Comparison of ENCODE assay signal across 20 cellular contexts in the genomic region with DNA sequence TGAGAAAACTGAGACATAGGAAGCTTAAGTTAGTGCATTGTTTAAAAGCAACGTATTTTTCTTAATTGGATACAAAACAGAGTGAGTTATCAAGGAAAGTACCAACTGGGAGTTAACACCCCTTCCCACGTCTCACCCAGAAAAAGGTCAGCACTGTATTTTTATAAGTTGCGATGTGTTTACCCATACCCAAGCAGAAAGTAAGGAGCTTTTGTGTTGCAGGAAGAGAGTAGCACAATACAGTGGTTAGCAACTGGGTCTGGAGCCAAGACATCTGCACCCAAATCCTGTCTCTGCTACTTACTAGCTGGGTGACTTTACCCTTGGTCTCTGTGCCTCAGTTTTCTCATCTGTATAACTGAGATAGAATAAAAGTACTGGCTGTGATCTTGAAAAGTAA. TPM values are rescaled to one million over a fixed set of nuclear protein-coding genes. Genes with fewer than 3 reads are reported as not detected.
A peak's percentile ranks its signal among the peaks of the same experiment; 100 is the strongest.
DNase-seq lines count a peak whose midpoint lies in the region; ATAC-seq and TF ChIP-seq lines count a peak whose summit lies in the region.
"Had no signal": no experiment of that assay in that cellular context is flagged by ENCODE, and none has a peak within 500 bp of the region (broad histone marks: within the 10 kb centered on the region; RNA-seq: fewer than 3 reads in every experiment).

No MANE protein-coding gene starts in this region.

- peaks cover 30% of the 10 kb centered on the region for H3K4me1 ChIP-seq in ACC112 (ENCODE audit: control insufficient read depth, insufficient read depth, low read length, unreplicated experiment)
- H3K4me1 ChIP-seq in PC-3 (ENCODE audit: insufficient read depth, low read length) = peaks cover 20% of the 10 kb centered on the region

- H3K79me2 ChIP-seq in ACC112 (ENCODE audit: control insufficient read depth, insufficient read depth, low read length, unreplicated experiment) = no peaks in the 10 kb centered on the region
- H3K79me2 ChIP-seq in PC-3 (ENCODE audit: low read length) = no peaks in the 10 kb centered on the region

- DNase-seq in PC-3 (no peak), cardiac fibroblast (ENCODE audit: low read depth in 2 of 2) (peak; percentile 49 to 56), fibroblast of the aortic adventitia (ENCODE audit: low read depth) (peak; percentile 11), activated T-cell treated with anti-CD3 and anti-CD28 coated beads for 4 hours (no peak), T-helper 9 cell (no peak)
- no peak for DNase-seq in activated T-helper 2 cell treated with anti-CD3 and anti-CD28 coated beads, Interferon-gamma antibody, Interleukin-2, Interleukin-4, amounts not matched to agents 10 μg/mL and 5 μg/mL and 100 μg/mL, durations not matched to agents 14 hours and 24 hours and 36 hours (ENCODE audit: low spot score)
- DNase-seq: AML-193; COR-L47; MV-4-11; NCI-H1436; NCI-H2029; NCI-H2171; NCI-H446; NK-92 treated with Interleukin-12 subunit alpha and Interleukin-12 subunit beta, amount 100 ng/mL, for 24 hours had no signal

- no peaks in the 10 kb centered on the region for H3F3A ChIP-seq in PC-3 (ENCODE audit: low read length, unreplicated experiment)

- no peaks in the 10 kb centered on the region for H3K9me2 ChIP-seq in PC-3 (replicated peaks; ENCODE audit: low read length)

- H3K27me3 ChIP-seq in ACC112 (ENCODE audit: insufficient read depth, low read length) (no peaks in the 10 kb centered on the region), PC-3 (ENCODE audit: low read length) (no peaks in the 10 kb centered on the region)
- H3K27me3 ChIP-seq: SJSA1 had no signal

- H3K36me3 Mint-ChIP-seq in activated T-helper 2 cell treated with anti-CD3 and anti-CD28 coated beads, Interferon-gamma antibody, Interleukin-2, Interleukin-4, amounts not matched to agents 10 μg/mL and 5 μg/mL and 100 μg/mL, durations not matched to agents 14 hours and 24 hours and 36 hours (ENCODE audit: low read depth) = no peaks in the 10 kb centered on the region
- H3K36me3 Mint-ChIP-seq: CD14-positive monocyte had no signal

- H3K4me1 Mint-ChIP-seq in activated T-helper 2 cell treated with anti-CD3 and anti-CD28 coated beads, Interferon-gamma antibody, Interleukin-2, Interleukin-4, amounts not matched to agents 10 μg/mL and 5 μg/mL and 100 μg/mL, durations not matched to agents 14 hours and 24 hours and 36 hours (ENCODE audit: low read depth) = peaks cover 4% of the 10 kb centered on the region

- H2AFZ ChIP-seq in ACC112 (ENCODE audit: low read length, unreplicated experiment) (peak overlapping the region; percentile 31), PC-3 (ENCODE audit: low read length) (no peak overlapping the region)

- H3K27ac Mint-ChIP-seq in activated T-helper 2 cell treated with anti-CD3 and anti-CD28 coated beads, Interferon-gamma antibody, Interleukin-2, Interleukin-4, amounts not matched to agents 10 μg/mL and 5 μg/mL and 100 μg/mL, durations not matched to agents 14 hours and 24 hours and 36 hours = no peak overlapping the region
- H3K27ac Mint-ChIP-seq: CD14-positive monocyte had no signal

- intact Hi-C loops in PC-3 (cut with micrococcal nuclease) = no loop called here
- intact Hi-C loops in activated T-helper 2 cell treated with anti-CD3 and anti-CD28 coated beads, Interferon-gamma antibody, Interleukin-2, Interleukin-4, amounts not matched to agents 10 μg/mL and 5 μg/mL and 100 μg/mL, durations not matched to agents 14 hours and 24 hours and 36 hours (cut with micrococcal nuclease) = no loop called here

- H3K27ac ChIP-seq in ACC112 (ENCODE audit: low read depth, low read length) (peak overlapping the region; percentile 69), PC-3 (ENCODE audit: low read length) (peak overlapping the region; percentile 69; the same call in 1 of the 2 replicates)
- H3K27ac ChIP-seq: SJSA1 had no signal

- no peak for ATAC-seq in PC-3
- ATAC-seq: HCT116, K562 had no signal

- H3K36me3 ChIP-seq in ACC112 (ENCODE audit: insufficient read depth, low read length) = no peaks in the 10 kb centered on the region
- no peaks in the 10 kb centered on the region for H3K36me3 ChIP-seq in PC-3 (ENCODE audit: low read depth, low read length)
- H3K36me3 ChIP-seq: SJSA1 had no signal

- H3K9me3 ChIP-seq in PC-3 (ENCODE audit: low read length) = no peaks in the 10 kb centered on the region
- H3K9me3 ChIP-seq: SJSA1 had no signal

- POLR2A ChIA-PET in PC-3 (lab: Charles Lee; ENCODE audit: unreplicated experiment) = no interaction called here

- CTCF ChIA-PET in PC-3 (lab: Charles Lee) = no interaction called here

- no peak overlapping the region for H3K4me3 Mint-ChIP-seq in activated T-helper 2 cell treated with anti-CD3 and anti-CD28 coated beads, Interferon-gamma antibody, Interleukin-2, Interleukin-4, amounts not matched to agents 10 μg/mL and 5 μg/mL and 100 μg/mL, durations not matched to agents 14 hours and 24 hours and 36 hours (ENCODE audit: low read depth)
- H3K4me3 Mint-ChIP-seq: CD14-positive monocyte had no signal

- H3K9ac ChIP-seq in PC-3 (ENCODE audit: low read length) = no peak overlapping the region

- H4K20me1 ChIP-seq in PC-3 (ENCODE audit: low read length) = no peaks in the 10 kb centered on the region

- TF ChIP-seq CTCF in PC-3 (conservative IDR thresholded peaks at IDR 0.05; ENCODE audit: low read depth, low read length) (no peak), cardiac fibroblast (IDR thresholded peaks at IDR 0.05; ENCODE audit: low read depth, low read length) (no peak), fibroblast of the aortic adventitia (IDR thresholded peaks at IDR 0.05; ENCODE audit: insufficient read depth, low read length) (no peak)

- H3K27me3 Mint-ChIP-seq in activated T-helper 2 cell treated with anti-CD3 and anti-CD28 coated beads, Interferon-gamma antibody, Interleukin-2, Interleukin-4, amounts not matched to agents 10 μg/mL and 5 μg/mL and 100 μg/mL, durations not matched to agents 14 hours and 24 hours and 36 hours (ENCODE audit: low read depth) = peaks cover 47% of the 10 kb centered on the region

- H3K4me2 ChIP-seq in PC-3 (ENCODE audit: low read length) = no peak overlapping the region; the same call in 1 of the 2 replicates

- BruUV-seq in PC-3 (replicated peaks; lab: Mats Ljungman, UMichigan) = no TSS peak

- H3K4me3 ChIP-seq in ACC112 (ENCODE audit: low read depth, low read length) (no peak overlapping the region), PC-3 (ENCODE audit: low read length) (no peak overlapping the region), cardiac fibroblast (replicated peaks in 1 of 2; ENCODE audit: low read depth in 2 of 2, low read length in 2 of 2) (no peak overlapping the region), fibroblast of the aortic adventitia (ENCODE audit: low read depth, low read length) (no peak overlapping the region)
- H3K4me3 ChIP-seq: K562, SJSA1 had no signal

- peaks cover 4% of the 10 kb centered on the region for H3K9me3 Mint-ChIP-seq in activated T-helper 2 cell treated with anti-CD3 and anti-CD28 coated beads, Interferon-gamma antibody, Interleukin-2, Interleukin-4, amounts not matched to agents 10 μg/mL and 5 μg/mL and 100 μg/mL, durations not matched to agents 14 hours and 24 hours and 36 hours

RNA-seq across cellular contexts. Expression of a gene that starts 34.3 kb away (rescaled TPM):
- total RNA-seq in PC-3 (2014; rRNA removed) (not detected in 2 replicates), fibroblast of the aortic adventitia (ENCODE audit: low replicate concordance) (0.25 TPM in 1 of 2 replicates, not detected in the other)
- total RNA-seq in activated T-helper 2 cell treated with anti-CD3 and anti-CD28 coated beads, Interferon-gamma antibody, Interleukin-2, Interleukin-4, amounts not matched to agents 10 μg/mL and 5 μg/mL and 100 μg/mL, durations not matched to agents 14 hours and 24 hours and 36 hours = not detected in 2 replicates
- total RNA-seq: K562, OCI-LY7, SJSA1 had no signal

Comparison
In these comparisons a context has a peak if more than half of its experiments do, and no peak if none do; other contexts are left out.
1. DNase-seq: peak in cardiac fibroblast (2 of 2) and fibroblast of the aortic adventitia (single experiment); none in PC-3 (single experiment), activated T-cell treated with anti-CD3 and anti-CD28 coated beads for 4 hours (single experiment), T-helper 9 cell (single experiment) and activated T-helper 2 cell treated with anti-CD3 and anti-CD28 coated beads, Interferon-gamma antibody, Interleukin-2, Interleukin-4, amounts not matched to agents 10 μg/mL and 5 μg/mL and 100 μg/mL, durations not matched to agents 14 hours and 24 hours and 36 hours (single experiment).